In genomic region chr17:38898812-38899348, GRCh38 we compare ENCODE assay signal across 8 cellular contexts. TPM values are rescaled to one million over a fixed set of nuclear protein-coding genes. Genes with fewer than 3 reads are reported as not detected.
DNase-seq lines count a peak whose midpoint lies in the region; ATAC-seq, FAIRE-seq and TF ChIP-seq lines count a peak whose summit lies in the region.
"Had no signal": no experiment of that assay in that cellular context is flagged by ENCODE, and none has a peak within 500 bp of the region (broad histone marks: within the 10 kb centered on the region; RNA-seq: fewer than 3 reads in every experiment).

No MANE protein-coding gene starts in this region.

- peaks cover 24% of the 10 kb centered on the region for H3K79me2 ChIP-seq in endothelial cell of umbilical vein (ENCODE audit: control insufficient read depth, insufficient read depth, low read length)

- DNase-seq in HK-2 (ENCODE audit: unreplicated experiment), result peak; percentile 59
- DNase-seq in activated CD4-positive, alpha-beta T cell treated with anti-CD3 and anti-CD28 coated beads, Interleukin-2, amount 10 ng/mL, durations not matched to agents 7 days and 5 days, result peak; percentile 83
- DNase-seq in endothelial cell of umbilical vein (ENCODE audit: low read depth, low spot score), result peak; percentile 41
- peak; percentile 75 to 83 (median 77) for DNase-seq in stimulated activated CD4-positive, alpha-beta T cell treated with anti-CD3 and anti-CD28 coated beads, Interleukin-12 subunit alpha, Interleukin-12 subunit beta, amount 100 ng/mL, for 48 hours (ENCODE audit: low read depth in 2 of 3, low spot score in 1 of 3)
- no peak for DNase-seq in medulla oblongata (ENCODE audit: extremely low spot score)
- no peak for DNase-seq in NCI-H526 (lab: John Stamatoyannopoulos, UW)

- peak overlapping the region; percentile 15 for H3K4me2 ChIP-seq in endothelial cell of umbilical vein (ENCODE audit: insufficient read depth, low read length)

- no peak overlapping the region for H3K4me3 ChIP-seq in endothelial cell of umbilical vein (replicated peaks in 1 of 3; ENCODE audit: insufficient read depth in 1 of 3, low read depth in 1 of 3, low read length in 3 of 3)

- POLR2A ChIA-PET in activated CD4-positive, alpha-beta T cell treated with anti-CD3 and anti-CD28 coated beads, Interleukin-2, amount 10 ng/mL, durations not matched to agents 7 days and 5 days (lab: Charles Lee), result no interaction called here
- POLR2A ChIA-PET in endothelial cell of umbilical vein (lab: Charles Lee), result interaction anchor here (0.9 to 1.5 kb wide), 2 partner anchors 23 to 29 kb away, joined by 3 to 5 read pairs; partner anchors contain the start of gene LASP1

- peak overlapping the region; percentile 91 for H3K27ac Mint-ChIP-seq in activated CD4-positive, alpha-beta T cell treated with anti-CD3 and anti-CD28 coated beads, Interleukin-2, amount 10 ng/mL, durations not matched to agents 7 days and 5 days

- no peaks in the 10 kb centered on the region for H3K9me3 ChIP-seq in endothelial cell of umbilical vein (replicated peaks; ENCODE audit: control insufficient read depth, insufficient read depth, low read length)

- peak overlapping the region; percentile 51 for H3K27ac ChIP-seq in endothelial cell of umbilical vein (ENCODE audit: insufficient read depth, low read depth, low read length)

- TF ChIP-seq CTCF in endothelial cell of umbilical vein (IDR thresholded peaks at IDR 0.05; ENCODE audit: extremely low read depth in 1 of 2, insufficient read depth in 1 of 2, low read depth in 1 of 2, low read length in 2 of 2), result no peak

- peaks cover 71% of the 10 kb centered on the region for H3K36me3 Mint-ChIP-seq in activated CD4-positive, alpha-beta T cell treated with anti-CD3 and anti-CD28 coated beads, Interleukin-2, amount 10 ng/mL, durations not matched to agents 7 days and 5 days (ENCODE audit: low read depth)

- no peak overlapping the region for H2AFZ ChIP-seq in endothelial cell of umbilical vein (ENCODE audit: low read depth, low read length)

- H3K9me3 Mint-ChIP-seq in activated CD4-positive, alpha-beta T cell treated with anti-CD3 and anti-CD28 coated beads, Interleukin-2, amount 10 ng/mL, durations not matched to agents 7 days and 5 days, result no peaks in the 10 kb centered on the region

- no peak overlapping the region for H3K9ac ChIP-seq in endothelial cell of umbilical vein (replicated peaks; ENCODE audit: extremely low read depth, insufficient read depth, low read length)

- intact Hi-C loops in endothelial cell of umbilical vein (cut with micrococcal nuclease), result no loop called here

- peak overlapping the region; percentile 69 for H3K4me3 Mint-ChIP-seq in activated CD4-positive, alpha-beta T cell treated with anti-CD3 and anti-CD28 coated beads, Interleukin-2, amount 10 ng/mL, durations not matched to agents 7 days and 5 days

- ATAC-seq in GM19463 (IDR thresholded peaks at IDR 0.05; ENCODE audit: unreplicated experiment), result peak; percentile 89

- no peak for TF ChIP-seq POLR2A in endothelial cell of umbilical vein (IDR thresholded peaks at IDR 0.05; ENCODE audit: low read depth, low read length)

- CTCF ChIA-PET in activated CD4-positive, alpha-beta T cell treated with anti-CD3 and anti-CD28 coated beads, Interleukin-2, amount 10 ng/mL, durations not matched to agents 7 days and 5 days (lab: Charles Lee), result interaction anchor here (0.5 to 1.9 kb wide), 9 partner anchors 9 to 81 kb away, joined by 3 to 5 read pairs (median 3); no protein-coding TSS in a partner anchor
- CTCF ChIA-PET in endothelial cell of umbilical vein (lab: Charles Lee), result interaction anchor here (1.4 to 4.1 kb wide), 5 partner anchors 8 to 84 kb away, joined by 7 to 18 read pairs (median 11); partner anchors contain the start of genes LASP1 and LASP1NB

- H4K20me1 ChIP-seq in endothelial cell of umbilical vein (replicated peaks; ENCODE audit: control insufficient read depth, extremely low read depth, insufficient read depth, low read length), result no peaks in the 10 kb centered on the region

- H3K4me1 ChIP-seq in endothelial cell of umbilical vein (ENCODE audit: control insufficient read depth, extremely low read depth, insufficient read depth, low read length), result peaks cover 60% of the 10 kb centered on the region

- no TSS peak for BruUV-seq in endothelial cell of umbilical vein (replicated peaks; lab: Mats Ljungman, UMichigan)

- H3K36me3 ChIP-seq in endothelial cell of umbilical vein (ENCODE audit: control insufficient read depth in 2 of 2, extremely low read depth in 1 of 2, insufficient read depth in 2 of 2, low read length in 2 of 2), result peaks cover 0 to 12% of the 10 kb centered on the region in 2 experiments

- H3K27me3 ChIP-seq in endothelial cell of umbilical vein (ENCODE audit: control insufficient read depth in 2 of 2, insufficient read depth in 2 of 2, low read length in 2 of 2), result no peaks in the 10 kb centered on the region

- no peaks in the 10 kb centered on the region for H3K9me1 ChIP-seq in endothelial cell of umbilical vein (replicated peaks; ENCODE audit: control insufficient read depth, extremely low read depth, insufficient read depth, low read length)

- peak; percentile 75 for FAIRE-seq in endothelial cell of umbilical vein (lab: Jason Lieb, UNC)
- FAIRE-seq: colon had no signal

- H3K27me3 Mint-ChIP-seq in activated CD4-positive, alpha-beta T cell treated with anti-CD3 and anti-CD28 coated beads, Interleukin-2, amount 10 ng/mL, durations not matched to agents 7 days and 5 days, result no peaks in the 10 kb centered on the region

- H3K4me1 Mint-ChIP-seq in activated CD4-positive, alpha-beta T cell treated with anti-CD3 and anti-CD28 coated beads, Interleukin-2, amount 10 ng/mL, durations not matched to agents 7 days and 5 days, result peaks cover 68% of the 10 kb centered on the region

- dilution Hi-C loops in endothelial cell of umbilical vein (cut with MboI; ENCODE audit: extremely low pct_ligation_motif_present, low sequenced_read_pairs), result no loop called here

TF ChIP-seq in endothelial cell of umbilical vein, 7 proteins besides CTCF, POLR2A, EP300 and RAD21:
- TF ChIP-seq EZH2 (IDR thresholded peaks at IDR 0.05; ENCODE audit: borderline replicate concordance, low read depth, low read length, severe bottlenecking), result no peak
- TF ChIP-seq FOS (IDR thresholded peaks at IDR 0.05; ENCODE audit: borderline replicate concordance, insufficient read depth, low read length), result peak; percentile 45
- peak; percentile 65 for TF ChIP-seq POLR2AphosphoS5 (IDR thresholded peaks at IDR 0.05; ENCODE audit: insufficient read depth, low read depth, low read length)
- TF ChIP-seq MAX (IDR thresholded peaks at IDR 0.05; ENCODE audit: insufficient read depth, insufficient read length), result no peak
- peak; percentile 31 for TF ChIP-seq MYC (IDR thresholded peaks at IDR 0.05; ENCODE audit: low read depth, low read length)
- no peak for TF ChIP-seq JUN (IDR thresholded peaks at IDR 0.05; ENCODE audit: borderline replicate concordance, insufficient read depth, insufficient read length, low read depth)
- no peak for TF ChIP-seq GATA2 (IDR thresholded peaks at IDR 0.05; ENCODE audit: insufficient read depth, insufficient read length, low read depth, low read length)

RNA-seq across cellular contexts. Expression of gene LASP1, which starts 29.0 kb away (rescaled TPM):
- total RNA-seq in activated CD4-positive, alpha-beta T cell treated with anti-CD3 and anti-CD28 coated beads, Interleukin-2, amount 10 ng/mL, durations not matched to agents 7 days and 5 days, result 100 to 1,000 TPM; 189 to 200 TPM
- 231 and 242 TPM in 2 replicates for total RNA-seq in endothelial cell of umbilical vein
- 214 and 247 TPM in 2 replicates for polyA plus RNA-seq in endothelial cell of umbilical vein
- 148 and 183 TPM in 2 replicates for polyA plus RNA-seq in endothelial cell of umbilical vein (2011; cell fraction: cytosol; rRNA removed)
- 122 and 137 TPM in 2 replicates for polyA plus RNA-seq in endothelial cell of umbilical vein (2011; cell fraction: nucleus; rRNA removed)
- 177 and 200 TPM in 2 replicates for polyA plus RNA-seq in endothelial cell of umbilical vein (2012)
- 232 and 233 TPM in 2 replicates for polyA minus RNA-seq in endothelial cell of umbilical vein
- polyA minus RNA-seq in endothelial cell of umbilical vein (2011; cell fraction: cytosol; rRNA and poly(A)+ RNA removed), result 92.4 TPM
- polyA minus RNA-seq in endothelial cell of umbilical vein (2011; cell fraction: nucleus; rRNA and poly(A)+ RNA removed), result 61.7 and 87.6 TPM in 2 replicates

RNA-seq across cellular contexts. Expression of gene RPL23, which starts 45.4 kb away (rescaled TPM):
- total RNA-seq in activated CD4-positive, alpha-beta T cell treated with anti-CD3 and anti-CD28 coated beads, Interleukin-2, amount 10 ng/mL, durations not matched to agents 7 days and 5 days, result 1,000 to 10,000 TPM; 1,147 to 1,160 TPM
- total RNA-seq in endothelial cell of umbilical vein, result 1,270 and 1,292 TPM in 2 replicates
- 1,232 and 1,847 TPM in 2 replicates for polyA plus RNA-seq in endothelial cell of umbilical vein
- polyA plus RNA-seq in endothelial cell of umbilical vein (2011; cell fraction: cytosol; rRNA removed), result 2,575 and 3,174 TPM in 2 replicates
- 730 and 736 TPM in 2 replicates for polyA plus RNA-seq in endothelial cell of umbilical vein (2011; cell fraction: nucleus; rRNA removed)
- polyA plus RNA-seq in endothelial cell of umbilical vein (2012), result 2,834 and 3,213 TPM in 2 replicates
- 432 and 546 TPM in 2 replicates for polyA minus RNA-seq in endothelial cell of umbilical vein
- polyA minus RNA-seq in endothelial cell of umbilical vein (2011; cell fraction: cytosol; rRNA and poly(A)+ RNA removed), result 658 TPM
- 81.9 and 97.6 TPM in 2 replicates for polyA minus RNA-seq in endothelial cell of umbilical vein (2011; cell fraction: nucleus; rRNA and poly(A)+ RNA removed)

Comparison
In these comparisons a context has a peak if more than half of its experiments do, and no peak if none do; other contexts are left out.
1. DNase-seq: peak in HK-2 (single experiment), activated CD4-positive, alpha-beta T cell treated with anti-CD3 and anti-CD28 coated beads, Interleukin-2, amount 10 ng/mL, durations not matched to agents 7 days and 5 days (single experiment), endothelial cell of umbilical vein (single experiment) and stimulated activated CD4-positive, alpha-beta T cell treated with anti-CD3 and anti-CD28 coated beads, Interleukin-12 subunit alpha, Interleukin-12 subunit beta, amount 100 ng/mL, for 48 hours (3 of 3); none in medulla oblongata (single experiment) and NCI-H526 (0 of 2).